Comparison of ENCODE assay signal across 8 cellular contexts in genomic region chr6:34695729-34696188, GRCh38. TPM values are rescaled to one million over a fixed set of nuclear protein-coding genes. Genes with fewer than 3 reads are reported as not detected.
DNase-seq lines count a peak whose midpoint lies in the region; ATAC-seq and TF ChIP-seq lines count a peak whose summit lies in the region.

No MANE protein-coding gene starts in this region.

- peaks cover 57% of the 10 kb centered on the region for H3K79me2 ChIP-seq in Loucy (ENCODE audit: insufficient read depth, low read length)

- peaks cover 0 to 3% (median 0%) of the 10 kb centered on the region in 3 donors for H3K36me3 Mint-ChIP-seq in naive thymus-derived CD8-positive, alpha-beta T cell

- no peak for ATAC-seq in naive thymus-derived CD8-positive, alpha-beta T cell

- DNase-seq in BE2C (no peak), colonic mucosa (no peak), posterior cingulate gyrus (no peak), midbrain (lab: John Stamatoyannopoulos, UW) (no peak), hippocampal formation (lab: John Stamatoyannopoulos, UW) (no peak)
- no peak for DNase-seq in naive thymus-derived CD8-positive, alpha-beta T cell
- no peak for DNase-seq in NK-92 treated with Interleukin-12 subunit alpha and Interleukin-12 subunit beta, amount 100 ng/mL, for 24 hours (lab: John Stamatoyannopoulos, UW)

- H3K4me3 ChIP-seq in BE2C (ENCODE audit: low read depth, low read length), result peak overlapping the region; percentile 92
- H3K4me3 ChIP-seq in Loucy (ENCODE audit: low read length, poor library complexity, severe bottlenecking), result peak overlapping the region; percentile 81
- peak overlapping the region; percentile 97 for H3K4me3 ChIP-seq in colonic mucosa

- H2AFZ ChIP-seq in Loucy (ENCODE audit: low read length), result no peak overlapping the region; the same call in 1 of the 2 replicates

- H3K4me1 Mint-ChIP-seq in naive thymus-derived CD8-positive, alpha-beta T cell, result peaks cover 28 to 59% (median 53%) of the 10 kb centered on the region in 4 donors

- H3K4me3 Mint-ChIP-seq in naive thymus-derived CD8-positive, alpha-beta T cell, result peak overlapping the region; percentile 86 to 99 (median 98)

- H3K4me1 ChIP-seq in BE2C (peaks cover 3% of the 10 kb centered on the region; the same call in 1 of the 2 replicates), Loucy (ENCODE audit: insufficient read depth, low read length, poor library complexity, severe bottlenecking) (peaks cover 46% of the 10 kb centered on the region), colonic mucosa (peaks cover 3% of the 10 kb centered on the region)

- H3K36me3 ChIP-seq in BE2C (no peaks in the 10 kb centered on the region), Loucy (ENCODE audit: insufficient read depth, low read length) (no peaks in the 10 kb centered on the region), colonic mucosa (no peaks in the 10 kb centered on the region)

- H3K9me2 ChIP-seq in Loucy (replicated peaks; ENCODE audit: low read depth, low read length), result no peaks in the 10 kb centered on the region

- no peaks in the 10 kb centered on the region for H3F3A ChIP-seq in Loucy (ENCODE audit: low read depth)

- H3K9me3 ChIP-seq in BE2C, result no peaks in the 10 kb centered on the region
- H3K9me3 ChIP-seq in Loucy (ENCODE audit: insufficient read depth, low read depth, low read length), result no peaks in the 10 kb centered on the region
- no peaks in the 10 kb centered on the region for H3K9me3 ChIP-seq in colonic mucosa

- POLR2A ChIA-PET in naive thymus-derived CD8-positive, alpha-beta T cell (lab: Charles Lee), result interaction anchor here (0.5 to 2.7 kb wide), 9 partner anchors 17 to 194 kb away, joined by 3 to 34 read pairs (median 4); partner anchors contain the start of genes ANKS1A, SNRPC and TAF11

- H3K9me3 Mint-ChIP-seq in naive thymus-derived CD8-positive, alpha-beta T cell, result no peaks in the 10 kb centered on the region

- intact Hi-C loops in colonic mucosa (cut with DNase I) (no loop called here), posterior cingulate gyrus (cut with DNase I) (loop anchor here (2.0 kb wide), 1 partner anchor 61 kb away; the partner anchor contains the start of gene SNRPC)

- peak overlapping the region; percentile 86 for H3K9ac ChIP-seq in Loucy (ENCODE audit: low read depth, low read length, poor library complexity, severe bottlenecking)
- H3K9ac ChIP-seq in colonic mucosa (ENCODE audit: low read depth in 2 of 2, low read length in 2 of 2), result peak overlapping the region; percentile 92 to 97

- peak overlapping the region; percentile 95 for H3K4me2 ChIP-seq in Loucy (ENCODE audit: low read depth, low read length, poor library complexity, severe bottlenecking)

- H4K20me1 ChIP-seq in Loucy (ENCODE audit: insufficient read depth, low read length, poor library complexity, severe bottlenecking), result peaks cover 52% of the 10 kb centered on the region

- no peak for TF ChIP-seq CTCF in BE2C (IDR thresholded peaks at IDR 0.05; ENCODE audit: low read depth, low read length)
- TF ChIP-seq CTCF in Loucy (conservative IDR thresholded peaks at IDR 0.05; ENCODE audit: low read length), result no peak
- TF ChIP-seq CTCF in colonic mucosa (IDR thresholded peaks at IDR 0.05), result no peak

- peak overlapping the region; percentile 72 to 100 (median 98) for H3K27ac Mint-ChIP-seq in naive thymus-derived CD8-positive, alpha-beta T cell

- peak overlapping the region; percentile 94 for H3K27ac ChIP-seq in colonic mucosa

- no peaks in the 10 kb centered on the region for H3K27me3 Mint-ChIP-seq in naive thymus-derived CD8-positive, alpha-beta T cell

- no peaks in the 10 kb centered on the region for H3K27me3 ChIP-seq in BE2C
- no peaks in the 10 kb centered on the region for H3K27me3 ChIP-seq in Loucy (ENCODE audit: insufficient read depth, low read length, poor library complexity, severe bottlenecking)
- no peaks in the 10 kb centered on the region for H3K27me3 ChIP-seq in colonic mucosa

RNA-seq across cellular contexts. Expression of gene ILRUN, which starts 0.8 kb away (rescaled TPM):
- polyA plus RNA-seq in BE2C (2012; ENCODE audit: insufficient read depth, insufficient read length, low read depth), result 38.0 TPM
- 10 to 100 TPM; 48.5 to 57.6 TPM for total RNA-seq in colonic mucosa
- 10 to 100 TPM; 60.7 to 61.8 TPM for total RNA-seq in naive thymus-derived CD8-positive, alpha-beta T cell
- 10 to 100 TPM; 10.5 to 14.5 (median 11.7) TPM for polyA plus RNA-seq in naive thymus-derived CD8-positive, alpha-beta T cell
